Comparison of ENCODE assay signal across 8 cellular contexts in genomic region chr4:2712261-2712842, GRCh38. TPM values are rescaled to one million over a fixed set of nuclear protein-coding genes. Genes with fewer than 3 reads are reported as not detected.
DNase-seq lines count a peak whose midpoint lies in the region; ATAC-seq and TF ChIP-seq lines count a peak whose summit lies in the region.

No MANE protein-coding gene starts in this region.

- peaks cover 23% of the 10 kb centered on the region for H3K4me1 Mint-ChIP-seq in activated naive CD8-positive, alpha-beta T cell (ENCODE audit: low read depth)
- H3K4me1 Mint-ChIP-seq in activated naive CD8-positive, alpha-beta T cell treated with anti-CD3 and anti-CD28 coated beads, Interleukin-2, amount 50 U/mL, for 24 hours, result peaks cover 29% of the 10 kb centered on the region

- H3K4me3 ChIP-seq in OCI-LY7 (ENCODE audit: low read depth, low read length, poor library complexity, severe bottlenecking) (no peak overlapping the region), fibroblast of pulmonary artery (replicated peaks; ENCODE audit: low read depth, low read length) (no peak overlapping the region), thyroid gland (replicated peaks in 1 of 3) (no peak overlapping the region), left lung (no peak overlapping the region)

- no peaks in the 10 kb centered on the region for H3K79me2 ChIP-seq in OCI-LY7 (ENCODE audit: insufficient read depth, low read depth, low read length)

- H3K9me3 ChIP-seq in OCI-LY7 (ENCODE audit: low read length) (no peaks in the 10 kb centered on the region; the same call in 1 of the 2 replicates), thyroid gland (no peaks in the 10 kb centered on the region), left lung (no peaks in the 10 kb centered on the region)

- H3K27ac Mint-ChIP-seq in activated naive CD8-positive, alpha-beta T cell, result peak overlapping the region; percentile 64
- H3K27ac Mint-ChIP-seq in activated naive CD8-positive, alpha-beta T cell treated with anti-CD3 and anti-CD28 coated beads, Interleukin-2, amount 50 U/mL, for 24 hours, result no peak overlapping the region

- H3K4me3 Mint-ChIP-seq in activated naive CD8-positive, alpha-beta T cell, result no peak overlapping the region
- no peak overlapping the region for H3K4me3 Mint-ChIP-seq in activated naive CD8-positive, alpha-beta T cell treated with anti-CD3 and anti-CD28 coated beads, Interleukin-2, amount 50 U/mL, for 24 hours

- no peaks in the 10 kb centered on the region for H3K9me2 ChIP-seq in OCI-LY7 (ENCODE audit: insufficient read depth, low read length)

- H3K27me3 ChIP-seq in thyroid gland (no peaks in the 10 kb centered on the region), left lung (no peaks in the 10 kb centered on the region)

- no peak overlapping the region for H3K27ac ChIP-seq in OCI-LY7 (ENCODE audit: low read depth, low read length, poor library complexity, severe bottlenecking)
- H3K27ac ChIP-seq in thyroid gland, result peak overlapping the region in 2 of 3 donors; percentile 75 to 88
- H3K27ac ChIP-seq in left lung, result no peak overlapping the region

- no peaks in the 10 kb centered on the region for H3K9me3 Mint-ChIP-seq in activated naive CD8-positive, alpha-beta T cell (ENCODE audit: low read depth)
- H3K9me3 Mint-ChIP-seq in activated naive CD8-positive, alpha-beta T cell treated with anti-CD3 and anti-CD28 coated beads, Interleukin-2, amount 50 U/mL, for 24 hours, result no peaks in the 10 kb centered on the region

- H3K36me3 ChIP-seq in OCI-LY7 (ENCODE audit: insufficient read depth, low read length), result peaks cover 44% of the 10 kb centered on the region
- H3K36me3 ChIP-seq in thyroid gland, result peaks cover 0 to 10% of the 10 kb centered on the region in 2 donors
- peaks cover 0 to 35% of the 10 kb centered on the region in 2 donors for H3K36me3 ChIP-seq in left lung

- no peak overlapping the region for H3K4me2 ChIP-seq in OCI-LY7 (ENCODE audit: low read length)

- CTCF ChIA-PET in OCI-LY7 (lab: Charles Lee; ENCODE audit: unreplicated experiment), result no interaction called here

- 91 to 94% methylated on average over 9 of the region's 9 CpGs for WGBS in thyroid gland, 2 donors

- peak; percentile 68 for TF ChIP-seq CTCF in OCI-LY7 (conservative IDR thresholded peaks at IDR 0.05; ENCODE audit: low read length)
- TF ChIP-seq CTCF in fibroblast of pulmonary artery (IDR thresholded peaks at IDR 0.05; ENCODE audit: low read length, missing control alignments), result peak; percentile 30
- no peak for TF ChIP-seq CTCF in thyroid gland (IDR thresholded peaks at IDR 0.05)
- TF ChIP-seq CTCF in left lung (IDR thresholded peaks at IDR 0.05), result no peak

- no peaks in the 10 kb centered on the region for H3K27me3 Mint-ChIP-seq in activated naive CD8-positive, alpha-beta T cell
- H3K27me3 Mint-ChIP-seq in activated naive CD8-positive, alpha-beta T cell treated with anti-CD3 and anti-CD28 coated beads, Interleukin-2, amount 50 U/mL, for 24 hours, result no peaks in the 10 kb centered on the region

- no peak for ATAC-seq in activated naive CD8-positive, alpha-beta T cell treated with anti-CD3 and anti-CD28 coated beads, Interleukin-2, amount 50 U/mL, for 24 hours
- ATAC-seq in HG02759 (IDR thresholded peaks at IDR 0.05; ENCODE audit: unreplicated experiment), result no peak
- no peak for ATAC-seq in left lung

- POLR2A ChIA-PET in OCI-LY7 (lab: Charles Lee), result interaction anchor here (0.6 kb wide), 1 partner anchor 327 kb away, joined by 5 read pairs; no protein-coding TSS in a partner anchor

- no peak for DNase-seq in activated naive CD8-positive, alpha-beta T cell treated with anti-CD3 and anti-CD28 coated beads, Interleukin-2, amount 50 U/mL, for 24 hours
- peak; percentile 44 for DNase-seq in OCI-LY7 (ENCODE audit: low spot score)
- peak; percentile 46 for DNase-seq in fibroblast of pulmonary artery (ENCODE audit: low read depth)
- no peak for DNase-seq in thyroid gland
- DNase-seq in anterior cingulate cortex (lab: John Stamatoyannopoulos, UW), result no peak
- DNase-seq in left lung, result no peak

- TF ChIP-seq POLR2A in thyroid gland (IDR thresholded peaks at IDR 0.05), result no peak

- H2AFZ ChIP-seq in OCI-LY7 (ENCODE audit: low read length), result no peak overlapping the region

- H3K36me3 Mint-ChIP-seq in activated naive CD8-positive, alpha-beta T cell, result no peaks in the 10 kb centered on the region
- H3K36me3 Mint-ChIP-seq in activated naive CD8-positive, alpha-beta T cell treated with anti-CD3 and anti-CD28 coated beads, Interleukin-2, amount 50 U/mL, for 24 hours (ENCODE audit: low read depth), result peaks cover 29% of the 10 kb centered on the region

- H3K4me1 ChIP-seq in OCI-LY7 (ENCODE audit: insufficient read depth, low read length, poor library complexity, severe bottlenecking) (peaks cover 14% of the 10 kb centered on the region), thyroid gland (peaks cover 13 to 34% of the 10 kb centered on the region in 2 donors), left lung (peaks cover 13 to 32% of the 10 kb centered on the region in 2 donors)

- H4K20me1 ChIP-seq in OCI-LY7 (ENCODE audit: insufficient read depth, low read length), result no peaks in the 10 kb centered on the region

- no TSS peak for BruUV-seq in OCI-LY7 (replicated peaks; lab: Mats Ljungman, UMichigan)

- intact Hi-C loops in OCI-LY7 (cut with micrococcal nuclease; ENCODE audit: unreplicated experiment), result no loop called here
- intact Hi-C loops in thyroid gland (cut with DNase I), result no loop called here
- intact Hi-C loops in left lung (cut with DNase I), result no loop called here

RNA-seq across cellular contexts. Expression of gene TNIP2, which starts 43.8 kb away (rescaled TPM):
- total RNA-seq in OCI-LY7 (2014; rRNA removed; shearing (Covaris generic)), result 32.1 TPM in 2 replicates
- 26.2 and 28.3 TPM in 2 replicates for total RNA-seq in OCI-LY7 (2022)
- 10 to 100 TPM; 44.7 to 65.4 (median 52.2) TPM for total RNA-seq in thyroid gland
- 10 to 100 TPM; 32.9 to 46.5 TPM for total RNA-seq in left lung

Comparison
In these comparisons a context has a peak if more than half of its experiments do, and no peak if none do; other contexts are left out.
1. DNase-seq: peak in OCI-LY7 (single experiment) and fibroblast of pulmonary artery (single experiment); none in activated naive CD8-positive, alpha-beta T cell treated with anti-CD3 and anti-CD28 coated beads, Interleukin-2, amount 50 U/mL, for 24 hours (single experiment), thyroid gland (0 of 2), anterior cingulate cortex (0 of 58) and left lung (0 of 2).
2. H3K27ac ChIP-seq: peak in thyroid gland (2 of 3); none in OCI-LY7 (single experiment) and left lung (0 of 2).
3. CTCF ChIP-seq: peak in OCI-LY7 (single experiment) and fibroblast of pulmonary artery (single experiment); none in thyroid gland (0 of 6) and left lung (0 of 2).